Comparison of ENCODE assay signal across 8 cellular contexts in the genomic region with DNA sequence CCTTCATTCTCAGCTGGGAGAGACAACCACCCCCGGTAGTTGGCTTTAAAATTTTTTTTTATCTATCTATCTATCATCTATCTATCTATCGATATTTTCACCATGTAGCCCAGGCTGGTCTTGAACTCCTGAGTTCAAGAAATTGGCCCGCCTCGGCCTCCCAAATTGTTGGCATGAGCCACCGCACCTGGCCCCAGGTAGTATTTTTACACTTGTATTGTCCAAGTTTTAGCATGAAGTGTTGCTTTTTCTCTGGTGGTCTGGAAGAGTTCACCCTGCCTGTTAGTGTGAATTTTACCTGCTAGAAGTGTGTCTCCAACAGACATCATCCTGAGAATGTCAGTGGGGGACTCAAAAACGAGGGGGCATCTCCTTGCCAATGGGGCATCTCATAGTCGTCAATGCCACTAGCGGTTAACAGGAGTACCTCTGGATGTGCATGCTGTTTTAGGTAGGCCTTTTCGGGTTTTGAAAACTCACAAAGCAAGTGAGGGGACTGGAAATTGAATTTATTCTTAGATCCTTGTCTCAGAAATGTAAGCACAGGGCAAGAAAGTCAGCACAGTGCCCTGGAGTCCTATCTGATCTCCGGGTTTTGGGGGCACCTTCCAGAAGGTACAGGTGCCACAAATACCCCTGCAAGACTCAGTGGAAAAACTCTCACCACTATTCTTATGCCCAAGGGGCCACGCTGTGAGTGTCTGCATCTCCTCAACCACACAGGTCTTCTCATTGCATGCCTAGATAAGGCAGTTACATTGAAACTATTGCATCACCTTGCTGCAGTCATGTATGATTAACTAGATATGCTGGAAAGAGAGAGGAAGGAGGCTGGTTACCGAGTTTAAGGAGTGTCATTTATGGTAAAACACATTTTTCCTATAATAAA. TPM values are rescaled to one million over a fixed set of nuclear protein-coding genes. Genes with fewer than 3 reads are reported as not detected.
DNase-seq lines count a peak whose midpoint lies in the region; ATAC-seq and TF ChIP-seq lines count a peak whose summit lies in the region.

No MANE protein-coding gene starts in this region.

- H3K9me3 Mint-ChIP-seq in dendritic cell treated with granulocyte-macrophage colony-stimulating factor and Interleukin-4, amounts not matched to agents 40 ng/mL and 50 ng/mL, for 4 days = no peaks in the 10 kb centered on the region
- peaks cover 2% of the 10 kb centered on the region for H3K9me3 Mint-ChIP-seq in osteocyte (ENCODE audit: unreplicated experiment)

- DNase-seq in NCI-H226 = peak; percentile 77
- DNase-seq in stimulated activated naive CD8-positive, alpha-beta T cell treated with anti-CD3 and anti-CD28 coated beads, Interleukin-15, Interleukin-2, amounts not matched to agents 100 U/mL and 50 U/mL, for 24 hours = peak; percentile 62
- no peak for DNase-seq in osteocyte (ENCODE audit: extremely low spot score, unreplicated experiment)
- no peak for DNase-seq in NCI-H774 (lab: John Stamatoyannopoulos, UW)
- DNase-seq in NCI-H82 (lab: John Stamatoyannopoulos, UW) = no peak

- TF ChIP-seq CTCF in osteocyte (IDR thresholded peaks at IDR 0.05) = no peak

- H3K4me1 Mint-ChIP-seq in dendritic cell treated with granulocyte-macrophage colony-stimulating factor and Interleukin-4, amounts not matched to agents 40 ng/mL and 50 ng/mL, for 4 days (ENCODE audit: low read depth) = peaks cover 25% of the 10 kb centered on the region
- H3K4me1 Mint-ChIP-seq in osteocyte (ENCODE audit: unreplicated experiment) = peaks cover 4% of the 10 kb centered on the region

- ATAC-seq in GM18519 (IDR thresholded peaks at IDR 0.05; ENCODE audit: low FRiP score, unreplicated experiment) (peak; percentile 63), HG02588 (IDR thresholded peaks at IDR 0.05; ENCODE audit: unreplicated experiment) (peak; percentile 74)
- peak; percentile 81 for ATAC-seq in stimulated activated naive CD8-positive, alpha-beta T cell treated with anti-CD3 and anti-CD28 coated beads, Interleukin-15, Interleukin-2, amounts not matched to agents 100 U/mL and 50 U/mL, for 24 hours

- no peaks in the 10 kb centered on the region for H3K36me3 Mint-ChIP-seq in dendritic cell treated with granulocyte-macrophage colony-stimulating factor and Interleukin-4, amounts not matched to agents 40 ng/mL and 50 ng/mL, for 4 days (ENCODE audit: low read depth)
- H3K36me3 Mint-ChIP-seq in osteocyte (ENCODE audit: unreplicated experiment) = no peaks in the 10 kb centered on the region

- no peaks in the 10 kb centered on the region for H3K27me3 Mint-ChIP-seq in dendritic cell treated with granulocyte-macrophage colony-stimulating factor and Interleukin-4, amounts not matched to agents 40 ng/mL and 50 ng/mL, for 4 days
- H3K27me3 Mint-ChIP-seq in osteocyte (ENCODE audit: unreplicated experiment) = no peaks in the 10 kb centered on the region

- H3K27ac Mint-ChIP-seq in dendritic cell treated with granulocyte-macrophage colony-stimulating factor and Interleukin-4, amounts not matched to agents 40 ng/mL and 50 ng/mL, for 4 days = peak overlapping the region; percentile 63
- no peak overlapping the region for H3K27ac Mint-ChIP-seq in osteocyte (ENCODE audit: unreplicated experiment)

- intact Hi-C loops in dendritic cell treated with granulocyte-macrophage colony-stimulating factor and Interleukin-4, amounts not matched to agents 40 ng/mL and 50 ng/mL, for 4 days (cut with micrococcal nuclease) = no loop called here

- no peak overlapping the region for H3K4me3 Mint-ChIP-seq in dendritic cell treated with granulocyte-macrophage colony-stimulating factor and Interleukin-4, amounts not matched to agents 40 ng/mL and 50 ng/mL, for 4 days
- H3K4me3 Mint-ChIP-seq in osteocyte (ENCODE audit: unreplicated experiment) = no peak overlapping the region

RNA-seq across cellular contexts. Expression of gene TNFAIP3, which starts 37.1 kb away (rescaled TPM):
- total RNA-seq in osteocyte = 12.0 and 17.4 TPM in 2 replicates

Comparison
In these comparisons a context has a peak if more than half of its experiments do, and no peak if none do; other contexts are left out.
1. DNase-seq: peak in NCI-H226 (single experiment) and stimulated activated naive CD8-positive, alpha-beta T cell treated with anti-CD3 and anti-CD28 coated beads, Interleukin-15, Interleukin-2, amounts not matched to agents 100 U/mL and 50 U/mL, for 24 hours (single experiment); none in osteocyte (single experiment), NCI-H774 (single experiment) and NCI-H82 (single experiment).
2. Peak in every context shown above with its lines, with median percentiles within 50 percentile points of each other: ATAC-seq.